21 cellular contexts compared by ENCODE assay signal in the genomic region with DNA sequence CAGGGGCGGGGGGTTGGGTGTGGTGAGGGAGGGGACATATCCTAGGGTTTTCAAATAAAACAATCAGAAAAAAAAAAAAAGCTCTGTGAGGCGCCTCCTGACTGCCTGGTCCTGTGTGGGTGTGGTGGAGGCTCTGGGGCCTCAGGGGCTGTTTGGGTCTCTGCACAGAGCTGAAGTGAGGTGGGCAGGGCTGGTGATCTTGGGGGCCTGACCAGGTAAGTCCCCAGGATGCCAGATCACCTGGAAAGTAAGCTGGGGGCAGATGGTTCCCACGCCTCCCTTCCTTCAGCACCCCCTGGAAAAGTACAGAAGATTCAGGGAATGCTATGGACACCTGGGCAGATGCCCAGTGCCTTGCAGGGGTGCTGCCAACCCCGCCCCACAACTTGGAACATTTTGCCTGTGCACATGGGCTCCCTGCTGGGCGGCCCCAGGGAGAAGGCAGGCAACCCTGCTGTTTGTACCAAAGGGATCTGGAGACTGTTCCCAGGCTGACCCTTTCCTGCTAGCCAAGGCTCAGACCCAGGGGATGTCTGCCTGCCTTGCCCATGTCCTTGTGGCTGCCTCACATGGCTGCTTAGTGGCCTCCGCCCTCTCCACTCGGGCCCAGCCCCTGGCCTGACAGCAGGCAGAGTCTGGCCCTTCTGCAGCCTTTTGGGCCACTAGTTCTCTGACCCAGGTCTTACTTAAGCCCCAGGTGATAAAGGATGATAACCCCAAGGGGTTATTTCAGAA. TPM values are rescaled to one million over a fixed set of nuclear protein-coding genes. Genes with fewer than 3 reads are reported as not detected.
"Had no signal": no experiment of that assay in that cellular context is flagged by ENCODE, and none has a peak within 500 bp of the region (broad histone marks: within the 10 kb centered on the region; RNA-seq: fewer than 3 reads in every experiment).

No MANE protein-coding gene starts in this region.

- H3K36me3 ChIP-seq: gastrocnemius medialis, lower lobe of right lung had no signal

- H3K9me3 ChIP-seq: gastrocnemius medialis, heart right ventricle, lower lobe of right lung, pancreas, upper lobe of left lung had no signal

- H3K4me1 Mint-ChIP-seq: neural crest cell had no signal

- H3K9me3 Mint-ChIP-seq: activated naive CD8-positive, alpha-beta T cell treated with anti-CD3 and anti-CD28 coated beads, Interleukin-2, amount 10 ng/mL, durations not matched to agents 7 days and 5 days; central memory CD8-positive, alpha-beta T cell; neural crest cell had no signal

- H3K4me1 ChIP-seq: gastrocnemius medialis, pancreas had no signal

- ATAC-seq: activated CD4-positive, CD25-positive, alpha-beta regulatory T cell treated with anti-CD3 and anti-CD28 coated beads, Interleukin-2, amount 50 U/mL, for 24 hours; gastrocnemius medialis; left colon; lower lobe of right lung; pancreas; stimulated activated naive CD8-positive, alpha-beta T cell treated with anti-CD3 and anti-CD28 coated beads, Interleukin-15, Interleukin-2, amounts not matched to agents 100 U/mL and 50 U/mL, for 24 hours had no signal

- DNase-seq: activated CD4-positive, alpha-beta T cell treated with anti-CD3 and anti-CD28 coated beads, Interleukin-2, amount 50 U/mL, for 1 hour; activated CD8-positive, alpha-beta memory T cell treated with anti-CD3 and anti-CD28 coated beads for 24 hours; activated gamma-delta T cell treated with Interleukin-2 at 50 U/mL for 16 hours; activated naive CD8-positive, alpha-beta T cell treated with anti-CD3 and anti-CD28 coated beads, Interleukin-2, amount 10 ng/mL, durations not matched to agents 7 days and 5 days; effector CD8-positive, alpha-beta T cell; gastrocnemius medialis; heart right ventricle; left colon; lower lobe of right lung; midbrain; pancreas; small intestine; stimulated activated CD4-positive, alpha-beta T cell treated with anti-CD3 and anti-CD28 coated beads, Interleukin-4, amount 100 ng/mL, for 24 hours; stimulated activated naive CD8-positive, alpha-beta T cell treated with anti-CD3 and anti-CD28 coated beads, Interleukin-15, Interleukin-2, amounts not matched to agents 100 U/mL and 50 U/mL, for 24 hours; T-helper 9 cell had no signal

- H3K4me3 Mint-ChIP-seq: activated naive CD8-positive, alpha-beta T cell treated with anti-CD3 and anti-CD28 coated beads, Interleukin-2, amount 10 ng/mL, durations not matched to agents 7 days and 5 days; brain; central memory CD8-positive, alpha-beta T cell; neural crest cell had no signal

- H3K27ac Mint-ChIP-seq: activated naive CD8-positive, alpha-beta T cell treated with anti-CD3 and anti-CD28 coated beads, Interleukin-2, amount 10 ng/mL, durations not matched to agents 7 days and 5 days had no signal

- H3K27ac ChIP-seq: gastrocnemius medialis, heart right ventricle, lower lobe of right lung, pancreas, upper lobe of left lung had no signal

- H3K4me3 ChIP-seq: gastrocnemius medialis, heart right ventricle, lower lobe of right lung, pancreas, upper lobe of left lung had no signal

- H3K27me3 ChIP-seq: pancreas, upper lobe of left lung had no signal

RNA-seq across cellular contexts. Expression of a gene that starts 30.3 kb away (rescaled TPM):
- total RNA-seq: gastrocnemius medialis, myocyte had no signal
